In the genomic region with DNA sequence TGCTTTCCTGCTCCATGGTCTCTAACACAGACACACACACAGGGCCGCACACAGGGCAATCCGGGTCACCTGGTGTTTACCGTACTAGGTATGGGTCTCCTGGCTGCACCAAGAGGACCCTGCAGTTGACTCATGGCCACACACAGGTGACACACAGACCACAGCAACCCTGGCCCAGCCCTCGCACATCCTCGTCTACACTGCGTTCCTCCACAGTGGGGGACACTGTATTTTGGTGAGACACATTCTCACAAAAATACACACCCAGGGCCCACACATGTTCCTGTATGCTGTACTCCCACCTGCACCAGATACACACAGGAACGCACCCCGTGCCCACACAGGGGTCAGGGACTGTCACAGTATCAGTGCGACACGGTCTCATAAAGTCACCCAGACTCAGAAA, we compare ENCODE assay signal across 2 cellular contexts.
TF ChIP-seq lines count a peak whose summit lies in the region.

No MANE protein-coding gene starts in this region.

TF ChIP-seq in GM23338, 12 proteins besides CTCF, POLR2A, EP300 and RAD21:
- TF ChIP-seq EZH2 (IDR thresholded peaks at IDR 0.05; ENCODE audit: low read depth, unreplicated experiment) (no peak), EZH2phosphoT487 (IDR thresholded peaks at IDR 0.05; ENCODE audit: unreplicated experiment) (no peak), ZNF114 (CRISPR knock-in tag; IDR thresholded peaks at IDR 0.05) (no peak), ZNF331 (CRISPR knock-in tag; IDR thresholded peaks at IDR 0.05; ENCODE audit: low read depth) (no peak), STAT1 (IDR thresholded peaks at IDR 0.05; ENCODE audit: unreplicated experiment) (no peak), JUNB (IDR thresholded peaks at IDR 0.05; ENCODE audit: unreplicated experiment) (no peak)
- TF ChIP-seq, protein P1, sequence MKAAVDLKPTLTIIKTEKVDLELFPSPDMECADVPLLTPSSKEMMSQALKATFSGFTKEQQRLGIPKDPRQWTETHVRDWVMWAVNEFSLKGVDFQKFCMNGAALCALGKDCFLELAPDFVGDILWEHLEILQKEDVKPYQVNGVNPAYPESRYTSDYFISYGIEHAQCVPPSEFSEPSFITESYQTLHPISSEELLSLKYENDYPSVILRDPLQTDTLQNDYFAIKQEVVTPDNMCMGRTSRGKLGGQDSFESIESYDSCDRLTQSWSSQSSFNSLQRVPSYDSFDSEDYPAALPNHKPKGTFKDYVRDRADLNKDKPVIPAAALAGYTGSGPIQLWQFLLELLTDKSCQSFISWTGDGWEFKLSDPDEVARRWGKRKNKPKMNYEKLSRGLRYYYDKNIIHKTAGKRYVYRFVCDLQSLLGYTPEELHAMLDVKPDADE (IDR thresholded peaks at IDR 0.05), result no peak
TF ChIP-seq in GM23338: peak in this region for 0.

TF ChIP-seq in GM12878, 131 proteins besides CTCF, POLR2A, EP300 and RAD21:
- TF ChIP-seq TCF3 (IDR thresholded peaks at IDR 0.05; ENCODE audit: borderline replicate concordance, insufficient read depth, low read depth, low read length) (0 out of 2 replicates have a peak, but pooled peaks have one; percentile 40), GATAD2B (conservative IDR thresholded peaks at IDR 0.05; ENCODE audit: low read depth) (no peak), SP1 (IDR thresholded peaks at IDR 0.05; ENCODE audit: low read depth, low read length) (no peak), ASH2L (IDR thresholded peaks at IDR 0.05; ENCODE audit: borderline replicate concordance, low read depth) (no peak), ZBED1 (IDR thresholded peaks at IDR 0.05; ENCODE audit: borderline replicate concordance) (0 out of 2 replicates have a peak, but pooled peaks have one; percentile 16), IRF4 (IDR thresholded peaks at IDR 0.05; ENCODE audit: low read depth, low read length) (no peak)
- TF ChIP-seq, protein P2, sequence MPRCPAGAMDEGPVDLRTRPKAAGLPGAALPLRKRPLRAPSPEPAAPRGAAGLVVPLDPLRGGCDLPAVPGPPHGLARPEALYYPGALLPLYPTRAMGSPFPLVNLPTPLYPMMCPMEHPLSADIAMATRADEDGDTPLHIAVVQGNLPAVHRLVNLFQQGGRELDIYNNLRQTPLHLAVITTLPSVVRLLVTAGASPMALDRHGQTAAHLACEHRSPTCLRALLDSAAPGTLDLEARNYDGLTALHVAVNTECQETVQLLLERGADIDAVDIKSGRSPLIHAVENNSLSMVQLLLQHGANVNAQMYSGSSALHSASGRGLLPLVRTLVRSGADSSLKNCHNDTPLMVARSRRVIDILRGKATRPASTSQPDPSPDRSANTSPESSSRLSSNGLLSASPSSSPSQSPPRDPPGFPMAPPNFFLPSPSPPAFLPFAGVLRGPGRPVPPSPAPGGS (IDR thresholded peaks at IDR 0.05; ENCODE audit: borderline replicate concordance, insufficient read depth, low read depth, low read length, poor library complexity, severe bottlenecking), result peak; percentile 91
- TF ChIP-seq, protein P3, sequence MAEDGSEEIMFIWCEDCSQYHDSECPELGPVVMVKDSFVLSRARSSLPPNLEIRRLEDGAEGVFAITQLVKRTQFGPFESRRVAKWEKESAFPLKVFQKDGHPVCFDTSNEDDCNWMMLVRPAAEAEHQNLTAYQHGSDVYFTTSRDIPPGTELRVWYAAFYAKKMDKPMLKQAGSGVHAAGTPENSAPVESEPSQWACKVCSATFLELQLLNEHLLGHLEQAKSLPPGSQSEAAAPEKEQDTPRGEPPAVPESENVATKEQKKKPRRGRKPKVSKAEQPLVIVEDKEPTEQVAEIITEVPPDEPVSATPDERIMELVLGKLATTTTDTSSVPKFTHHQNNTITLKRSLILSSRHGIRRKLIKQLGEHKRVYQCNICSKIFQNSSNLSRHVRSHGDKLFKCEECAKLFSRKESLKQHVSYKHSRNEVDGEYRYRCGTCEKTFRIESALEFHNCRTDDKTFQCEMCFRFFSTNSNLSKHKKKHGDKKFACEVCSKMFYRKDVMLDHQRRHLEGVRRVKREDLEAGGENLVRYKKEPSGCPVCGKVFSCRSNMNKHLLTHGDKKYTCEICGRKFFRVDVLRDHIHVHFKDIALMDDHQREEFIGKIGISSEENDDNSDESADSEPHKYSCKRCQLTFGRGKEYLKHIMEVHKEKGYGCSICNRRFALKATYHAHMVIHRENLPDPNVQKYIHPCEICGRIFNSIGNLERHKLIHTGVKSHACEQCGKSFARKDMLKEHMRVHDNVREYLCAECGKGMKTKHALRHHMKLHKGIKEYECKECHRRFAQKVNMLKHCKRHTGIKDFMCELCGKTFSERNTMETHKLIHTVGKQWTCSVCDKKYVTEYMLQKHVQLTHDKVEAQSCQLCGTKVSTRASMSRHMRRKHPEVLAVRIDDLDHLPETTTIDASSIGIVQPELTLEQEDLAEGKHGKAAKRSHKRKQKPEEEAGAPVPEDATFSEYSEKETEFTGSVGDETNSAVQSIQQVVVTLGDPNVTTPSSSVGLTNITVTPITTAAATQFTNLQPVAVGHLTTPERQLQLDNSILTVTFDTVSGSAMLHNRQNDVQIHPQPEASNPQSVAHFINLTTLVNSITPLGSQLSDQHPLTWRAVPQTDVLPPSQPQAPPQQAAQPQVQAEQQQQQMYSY (CRISPR knock-in tag; IDR thresholded peaks at IDR 0.05), result no peak
